Comparison of ENCODE assay signal across 29 cellular contexts in the genomic region with DNA sequence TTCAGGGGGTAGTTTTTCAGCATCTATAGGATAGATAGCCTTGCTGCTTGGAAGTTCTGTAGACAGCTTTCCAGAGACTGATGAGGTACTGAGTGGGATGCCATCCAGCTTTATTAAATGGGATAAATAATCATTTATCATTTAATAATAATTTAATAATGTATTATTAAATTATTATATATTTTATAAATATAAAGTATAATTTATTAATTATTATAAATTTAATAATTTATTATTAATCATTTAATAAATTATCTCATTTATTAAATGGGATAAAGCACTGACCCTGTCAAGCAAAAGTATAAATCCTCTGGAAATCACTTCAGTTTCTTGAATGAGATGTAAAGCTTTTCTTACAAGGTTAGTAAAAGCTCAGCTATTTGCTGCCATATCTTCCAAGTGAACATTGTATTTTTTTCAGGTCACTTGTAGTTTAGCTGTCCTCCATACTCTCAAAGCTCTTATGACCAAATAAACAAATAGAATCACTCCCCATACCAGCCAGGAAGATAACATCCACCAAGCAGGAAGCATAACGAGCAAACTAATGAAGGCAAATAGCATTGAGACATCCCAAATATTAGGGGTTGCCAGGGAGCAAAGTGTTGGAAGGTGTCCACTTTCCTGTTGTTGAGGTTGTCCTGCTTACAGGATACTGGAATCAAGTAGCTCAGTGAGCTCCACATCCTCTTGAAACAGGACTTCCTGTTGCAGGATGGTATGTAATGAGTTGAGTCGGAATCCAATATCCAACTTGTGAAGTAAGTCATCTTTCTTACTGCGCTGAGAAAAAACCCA.
DNase-seq lines count a peak whose midpoint lies in the region; ATAC-seq, FAIRE-seq and TF ChIP-seq lines count a peak whose summit lies in the region.
"Had no signal": no experiment of that assay in that cellular context is flagged by ENCODE, and none has a peak within 500 bp of the region (broad histone marks: within the 10 kb centered on the region; RNA-seq: fewer than 3 reads in every experiment).

No MANE protein-coding gene starts in this region.

- WGBS in pancreas, 2 donors: 77 to 92% methylated on average over 3 of the region's 3 CpGs

- no peak overlapping the region for H3K27ac ChIP-seq in pancreas
- H3K27ac ChIP-seq: esophagus squamous epithelium, gastroesophageal sphincter, KMS-11, VCaP had no signal

- peak; percentile 98 for FAIRE-seq in colon (lab: Jason Lieb, UNC)
- peak; percentile 94 for FAIRE-seq in pancreas (lab: Jason Lieb, UNC)
- FAIRE-seq: HTR-8/SVneo, urothelium cell line had no signal

- H3K36me3 ChIP-seq in pancreas: no peaks in the 10 kb centered on the region
- no peaks in the 10 kb centered on the region for H3K36me3 ChIP-seq in BE2C

- intact Hi-C loops in pancreas (cut with DNase I): no loop called here

- H3K4me1 ChIP-seq in pancreas (no peaks in the 10 kb centered on the region), BE2C (no peaks in the 10 kb centered on the region)
- H3K4me1 ChIP-seq: esophagus squamous epithelium, gastroesophageal sphincter had no signal

- ATAC-seq in pancreas (no peak), HG03175 (IDR thresholded peaks at IDR 0.05; ENCODE audit: unreplicated experiment) (no peak)
- ATAC-seq: effector memory CD8-positive, alpha-beta T cell; gastroesophageal sphincter; naive thymus-derived CD4-positive, alpha-beta T cell had no signal

- DNase-seq in NCI-H2029 (lab: John Stamatoyannopoulos, UW) (peak; percentile 47), NCI-H2029 treated with DMSO at 0.1 percent for 48 hours (lab: John Stamatoyannopoulos, UW) (no peak), left kidney (ENCODE audit: low read depth, low spot score) (peak; percentile 3), pancreas (no peak), BE2C (no peak)
- no peak for DNase-seq in activated effector memory CD4-positive, alpha-beta T cell treated with Interleukin-2 at 50 U/mL for 16 hours
- DNase-seq: activated CD4-positive, alpha-beta T cell treated with anti-CD3 and anti-CD28 coated beads, Interleukin-2, amount 50 U/mL, for 1 hour; activated naive CD8-positive, alpha-beta T cell treated with anti-CD3 and anti-CD28 coated beads, Interleukin-2, amount 10 ng/mL, durations not matched to agents 7 days and 5 days; cerebellar nuclear complex; DND-41; effector memory CD8-positive, alpha-beta T cell; esophagus squamous epithelium; H9; islet precursor cell; naive thymus-derived CD4-positive, alpha-beta T cell; NCI-H1694 treated with DMSO at 0.1 percent for 48 hours; NCI-H2227 treated with DMSO at 0.1 percent for 48 hours; retina; RPMI8226; stimulated activated CD4-positive, alpha-beta T cell treated with anti-CD3 and anti-CD28 coated beads, Interleukin-12 subunit alpha, Interleukin-12 subunit beta, amount 100 ng/mL, for 4 hours; stimulated activated CD4-positive, alpha-beta T cell treated with anti-CD3 and anti-CD28 coated beads, Interleukin-4, amount 100 ng/mL, for 24 hours; stimulated activated naive CD4-positive, alpha-beta T cell had no signal

- H3K27me3 ChIP-seq in pancreas: peaks cover 0 to 6% (median 0%) of the 10 kb centered on the region in 4 donors
- no peaks in the 10 kb centered on the region for H3K27me3 ChIP-seq in BE2C
- H3K27me3 ChIP-seq: gastroesophageal sphincter had no signal

- TF ChIP-seq CTCF in pancreas (IDR thresholded peaks at IDR 0.05) (no peak), BE2C (IDR thresholded peaks at IDR 0.05; ENCODE audit: low read depth, low read length) (no peak)

- H3K9me3 ChIP-seq in pancreas (no peaks in the 10 kb centered on the region), BE2C (no peaks in the 10 kb centered on the region)
- H3K9me3 ChIP-seq: esophagus squamous epithelium, gastroesophageal sphincter had no signal

- H3K4me3 ChIP-seq in pancreas (no peak overlapping the region), BE2C (ENCODE audit: low read depth, low read length) (no peak overlapping the region)
- H3K4me3 ChIP-seq: esophagus squamous epithelium, gastroesophageal sphincter had no signal

Comparison
In these comparisons a context has a peak if more than half of its experiments do, and no peak if none do; other contexts are left out.
1. DNase-seq: peak in NCI-H2029 (single experiment) and left kidney (single experiment); none in NCI-H2029 treated with DMSO at 0.1 percent for 48 hours (single experiment), pancreas (0 of 6), BE2C (single experiment) and activated effector memory CD4-positive, alpha-beta T cell treated with Interleukin-2 at 50 U/mL for 16 hours (single experiment).